In genomic region chr2:25831744-25832449, GRCh38 we compare ENCODE assay signal across 18 cellular contexts. TPM values are rescaled to one million over a fixed set of nuclear protein-coding genes. Genes with fewer than 3 reads are reported as not detected.
DNase-seq lines count a peak whose midpoint lies in the region; ATAC-seq and TF ChIP-seq lines count a peak whose summit lies in the region.
"Had no signal": no experiment of that assay in that cellular context is flagged by ENCODE, and none has a peak within 500 bp of the region (broad histone marks: within the 10 kb centered on the region; RNA-seq: fewer than 3 reads in every experiment).

No MANE protein-coding gene starts in this region.

- peaks cover 5% of the 10 kb centered on the region for H3K9me3 Mint-ChIP-seq in activated T-helper 2 cell treated with anti-CD3 and anti-CD28 coated beads, Interferon-gamma antibody, Interleukin-2, Interleukin-4, amounts not matched to agents 10 μg/mL and 5 μg/mL and 100 μg/mL, durations not matched to agents 14 hours and 24 hours and 36 hours
- peaks cover 2% of the 10 kb centered on the region for H3K9me3 Mint-ChIP-seq in neural crest cell

- ATAC-seq in activated CD4-positive, CD25-positive, alpha-beta regulatory T cell treated with anti-CD3 and anti-CD28 coated beads, Interleukin-2, amount 50 U/mL, for 24 hours: peak; percentile 88 to 94
- no peak for ATAC-seq in HG02571 (IDR thresholded peaks at IDR 0.05; ENCODE audit: unreplicated experiment)

- intact Hi-C loops in activated T-helper 2 cell treated with anti-CD3 and anti-CD28 coated beads, Interferon-gamma antibody, Interleukin-2, Interleukin-4, amounts not matched to agents 10 μg/mL and 5 μg/mL and 100 μg/mL, durations not matched to agents 14 hours and 24 hours and 36 hours (cut with micrococcal nuclease): loop anchor here (1.0 kb wide), 3 partner anchors 15 to 38 kb away; no protein-coding TSS in a partner anchor

- peak overlapping the region; percentile 77 for H3K27ac Mint-ChIP-seq in activated T-helper 2 cell treated with anti-CD3 and anti-CD28 coated beads, Interferon-gamma antibody, Interleukin-2, Interleukin-4, amounts not matched to agents 10 μg/mL and 5 μg/mL and 100 μg/mL, durations not matched to agents 14 hours and 24 hours and 36 hours
- H3K27ac Mint-ChIP-seq in neural crest cell (ENCODE audit: unreplicated experiment): peak overlapping the region; percentile 21

- peaks cover 53% of the 10 kb centered on the region for H3K4me1 Mint-ChIP-seq in activated T-helper 2 cell treated with anti-CD3 and anti-CD28 coated beads, Interferon-gamma antibody, Interleukin-2, Interleukin-4, amounts not matched to agents 10 μg/mL and 5 μg/mL and 100 μg/mL, durations not matched to agents 14 hours and 24 hours and 36 hours (ENCODE audit: low read depth)
- peaks cover 14% of the 10 kb centered on the region for H3K4me1 Mint-ChIP-seq in neural crest cell

- peak overlapping the region; percentile 39 for H3K4me3 Mint-ChIP-seq in activated T-helper 2 cell treated with anti-CD3 and anti-CD28 coated beads, Interferon-gamma antibody, Interleukin-2, Interleukin-4, amounts not matched to agents 10 μg/mL and 5 μg/mL and 100 μg/mL, durations not matched to agents 14 hours and 24 hours and 36 hours (ENCODE audit: low read depth)
- no peak overlapping the region for H3K4me3 Mint-ChIP-seq in neural crest cell

- H3K27me3 Mint-ChIP-seq in activated T-helper 2 cell treated with anti-CD3 and anti-CD28 coated beads, Interferon-gamma antibody, Interleukin-2, Interleukin-4, amounts not matched to agents 10 μg/mL and 5 μg/mL and 100 μg/mL, durations not matched to agents 14 hours and 24 hours and 36 hours (ENCODE audit: low read depth): no peaks in the 10 kb centered on the region
- no peaks in the 10 kb centered on the region for H3K27me3 Mint-ChIP-seq in neural crest cell (ENCODE audit: low read depth)

- TF ChIP-seq CTCF in neural crest cell (conservative IDR thresholded peaks at IDR 0.05): no peak

- H3K36me3 Mint-ChIP-seq in activated T-helper 2 cell treated with anti-CD3 and anti-CD28 coated beads, Interferon-gamma antibody, Interleukin-2, Interleukin-4, amounts not matched to agents 10 μg/mL and 5 μg/mL and 100 μg/mL, durations not matched to agents 14 hours and 24 hours and 36 hours (ENCODE audit: low read depth): peaks cover 62% of the 10 kb centered on the region
- H3K36me3 Mint-ChIP-seq in neural crest cell (ENCODE audit: low read depth): peaks cover 23% of the 10 kb centered on the region

- no peak for DNase-seq in activated CD4-positive, CD25-positive, alpha-beta regulatory T cell treated with anti-CD3 and anti-CD28 coated beads, Interleukin-2, amount 50 U/mL, for 72 hours
- peak; percentile 44 for DNase-seq in OCI-M1 (lab: John Stamatoyannopoulos, UW)
- DNase-seq in activated T-helper 2 cell treated with anti-CD3 and anti-CD28 coated beads, Interferon-gamma antibody, Interleukin-2, Interleukin-4, amounts not matched to agents 10 μg/mL and 5 μg/mL and 100 μg/mL, durations not matched to agents 14 hours and 24 hours and 36 hours (ENCODE audit: low spot score): no peak
- DNase-seq in neural crest cell (ENCODE audit: low read depth, low spot score): no peak
- DNase-seq in HuH-7.5 (ENCODE audit: low spot score): no peak
- DNase-seq in hypothalamus (lab: John Stamatoyannopoulos, UW): no peak
- DNase-seq: activated effector memory CD4-positive, alpha-beta T cell treated with anti-CD3 and anti-CD28 coated beads, Interleukin-2, amount 50 U/mL, for 16 hours; HCEC 1CT; islet precursor cell; KG1; NCI-H1048; NCI-H774; PC-9; SJCRH30; stimulated activated CD4-positive, alpha-beta T cell treated with anti-CD3 and anti-CD28 coated beads, Interleukin-2, amount 100 ng/mL, for 48 hours; T-helper 9 cell had no signal

RNA-seq across cellular contexts. Expression of gene ASXL2, which starts 46.4 kb away (rescaled TPM):
- 76.7 and 80.7 TPM in 2 replicates for total RNA-seq in activated T-helper 2 cell treated with anti-CD3 and anti-CD28 coated beads, Interferon-gamma antibody, Interleukin-2, Interleukin-4, amounts not matched to agents 10 μg/mL and 5 μg/mL and 100 μg/mL, durations not matched to agents 14 hours and 24 hours and 36 hours
- total RNA-seq in neural crest cell: 22.7 and 25.5 TPM in 2 replicates
